ENCODE assay signal across 16 cellular contexts in the genomic region with DNA sequence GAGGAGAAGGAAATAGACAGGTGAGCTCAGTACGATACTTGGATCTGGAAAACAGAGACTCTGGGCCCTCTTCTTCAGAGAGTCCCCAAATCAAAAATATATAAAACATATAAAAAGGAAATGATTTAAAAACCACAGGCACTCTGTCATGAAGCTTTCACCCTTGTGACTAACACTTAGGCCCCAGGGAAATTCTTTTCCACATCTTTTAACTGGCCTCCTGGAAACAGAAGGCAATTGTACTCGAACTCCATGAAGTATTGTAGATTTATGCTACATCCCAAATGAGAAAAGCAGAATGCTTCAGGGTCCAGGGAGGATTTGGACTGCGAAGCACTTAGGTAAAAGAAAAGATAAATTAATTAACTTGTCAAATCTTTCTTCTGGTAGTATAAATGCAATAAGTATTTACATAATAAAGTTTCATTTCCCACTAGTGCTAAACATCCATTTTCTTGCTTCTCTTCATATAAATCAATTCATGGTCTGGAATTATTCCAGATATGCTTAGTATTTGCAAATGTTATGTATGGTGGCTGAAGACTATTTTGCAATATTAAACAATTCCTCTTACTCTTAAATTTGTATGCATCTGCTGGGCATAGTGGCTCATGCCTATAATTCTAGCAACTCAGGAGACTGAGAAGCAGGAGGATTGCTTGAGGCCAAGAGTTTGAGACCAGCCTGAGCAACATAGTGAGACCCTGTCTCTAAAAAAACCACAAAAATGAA.
DNase-seq lines count a peak whose midpoint lies in the region; FAIRE-seq and TF ChIP-seq lines count a peak whose summit lies in the region.
"Had no signal": no experiment of that assay in that cellular context is flagged by ENCODE, and none has a peak within 500 bp of the region (broad histone marks: within the 10 kb centered on the region; RNA-seq: fewer than 3 reads in every experiment).

No MANE protein-coding gene starts in this region.

- no peak overlapping the region for H3K27ac ChIP-seq in SK-N-MC
- H3K27ac ChIP-seq in smooth muscle cell (ENCODE audit: low read depth) = peak overlapping the region; percentile 36
- no peak overlapping the region for H3K27ac ChIP-seq in Karpas-422 (ENCODE audit: low read length)
- H3K27ac ChIP-seq: dorsolateral prefrontal cortex, left lung, sigmoid colon, WERI-Rb-1 had no signal

- H3K4me2 ChIP-seq in smooth muscle cell = peak overlapping the region; percentile 8
- no peak overlapping the region for H3K4me2 ChIP-seq in Karpas-422 (ENCODE audit: low read depth, low read length, poor library complexity, severe bottlenecking)

- H3K36me3 ChIP-seq in SK-N-MC (ENCODE audit: insufficient read depth, low read length) = no peaks in the 10 kb centered on the region
- H3K36me3 ChIP-seq in smooth muscle cell (ENCODE audit: low read depth) = no peaks in the 10 kb centered on the region
- H3K36me3 ChIP-seq in Karpas-422 (ENCODE audit: insufficient read depth, low read length) = no peaks in the 10 kb centered on the region
- H3K36me3 ChIP-seq: left lung, sigmoid colon, WERI-Rb-1 had no signal

- 68% methylated on average over 3 of the region's 3 CpGs for WGBS in smooth muscle cell (ENCODE audit: low lambda C conversion rate)

- H2AFZ ChIP-seq in smooth muscle cell (ENCODE audit: low read depth) = peak overlapping the region; percentile 15
- H2AFZ ChIP-seq in Karpas-422 (ENCODE audit: low read length) = no peak overlapping the region

- DNase-seq in H54 (ENCODE audit: insufficient read length, low spot score) (peak; percentile 11), SK-N-MC (ENCODE audit: low read depth, low spot score) (peak; percentile 12), fibroblast of gingiva (ENCODE audit: low read depth) (peak; percentile 74), smooth muscle cell (lab: John Stamatoyannopoulos, UW; ENCODE audit: unreplicated experiment) (no peak), inferior parietal cortex (ENCODE audit: extremely low spot score) (no peak), Karpas-422 (no peak), T-helper 1 cell (no peak)
- DNase-seq: dorsolateral prefrontal cortex, glutamatergic neuron, left lung, natural killer cell, NCI-H146, NCI-H69, sigmoid colon, substantia nigra, WERI-Rb-1 had no signal

- H4K20me1 ChIP-seq in smooth muscle cell (ENCODE audit: low read depth) (no peaks in the 10 kb centered on the region), Karpas-422 (ENCODE audit: insufficient read depth, low read depth, low read length) (no peaks in the 10 kb centered on the region)

- no peaks in the 10 kb centered on the region for H3F3A ChIP-seq in smooth muscle cell (ENCODE audit: low read depth)

- no peaks in the 10 kb centered on the region for H3K9me2 ChIP-seq in Karpas-422 (replicated peaks; ENCODE audit: insufficient read depth, low read length)

- TF ChIP-seq POLR2A in H54 (IDR thresholded peaks at IDR 0.05; ENCODE audit: low read depth, low read length) = no peak

- FAIRE-seq in H54 (lab: Jason Lieb, UNC) = peak; percentile 93

- H3K27me3 ChIP-seq in smooth muscle cell (ENCODE audit: low read depth) (no peaks in the 10 kb centered on the region), Karpas-422 (ENCODE audit: low read length) (no peaks in the 10 kb centered on the region)
- H3K27me3 ChIP-seq: dorsolateral prefrontal cortex, left lung, sigmoid colon had no signal

- no peak overlapping the region for H3K4me3 ChIP-seq in SK-N-MC
- H3K4me3 ChIP-seq in smooth muscle cell = no peak overlapping the region
- H3K4me3 ChIP-seq in Karpas-422 (ENCODE audit: low read length) = no peak overlapping the region
- H3K4me3 ChIP-seq: dorsolateral prefrontal cortex, left lung, sigmoid colon had no signal

- no peak for TF ChIP-seq CTCF in smooth muscle cell (IDR thresholded peaks at IDR 0.05; ENCODE audit: borderline replicate concordance, insufficient read depth, poor library complexity, severe bottlenecking)

- H3K9ac ChIP-seq in SK-N-MC (ENCODE audit: insufficient read length) = no peak overlapping the region
- H3K9ac ChIP-seq in smooth muscle cell (ENCODE audit: low read depth) = no peak overlapping the region
- H3K9ac ChIP-seq in Karpas-422 (ENCODE audit: low read length) = no peak overlapping the region

- no peaks in the 10 kb centered on the region for H3K9me3 ChIP-seq in SK-N-MC (ENCODE audit: low read depth, low read length)
- H3K9me3 ChIP-seq in smooth muscle cell (replicated peaks; ENCODE audit: low read depth) = no peaks in the 10 kb centered on the region
- H3K9me3 ChIP-seq in Karpas-422 (ENCODE audit: low read length) = no peaks in the 10 kb centered on the region
- H3K9me3 ChIP-seq: left lung, sigmoid colon had no signal

- H3K4me1 ChIP-seq in smooth muscle cell (ENCODE audit: low read depth) (no peaks in the 10 kb centered on the region), Karpas-422 (ENCODE audit: low read length) (no peaks in the 10 kb centered on the region)
- H3K4me1 ChIP-seq: left lung had no signal

- H3K79me2 ChIP-seq in smooth muscle cell (ENCODE audit: low read depth) (no peaks in the 10 kb centered on the region), Karpas-422 (ENCODE audit: low read length) (no peaks in the 10 kb centered on the region)

Comparison
In these comparisons a context has a peak if more than half of its experiments do, and no peak if none do; other contexts are left out.
1. DNase-seq: peak in H54 (single experiment), SK-N-MC (single experiment) and fibroblast of gingiva (single experiment); none in smooth muscle cell (single experiment), inferior parietal cortex (single experiment), Karpas-422 (single experiment) and T-helper 1 cell (0 of 5).